8 cellular contexts compared by ENCODE assay signal in the genomic region with DNA sequence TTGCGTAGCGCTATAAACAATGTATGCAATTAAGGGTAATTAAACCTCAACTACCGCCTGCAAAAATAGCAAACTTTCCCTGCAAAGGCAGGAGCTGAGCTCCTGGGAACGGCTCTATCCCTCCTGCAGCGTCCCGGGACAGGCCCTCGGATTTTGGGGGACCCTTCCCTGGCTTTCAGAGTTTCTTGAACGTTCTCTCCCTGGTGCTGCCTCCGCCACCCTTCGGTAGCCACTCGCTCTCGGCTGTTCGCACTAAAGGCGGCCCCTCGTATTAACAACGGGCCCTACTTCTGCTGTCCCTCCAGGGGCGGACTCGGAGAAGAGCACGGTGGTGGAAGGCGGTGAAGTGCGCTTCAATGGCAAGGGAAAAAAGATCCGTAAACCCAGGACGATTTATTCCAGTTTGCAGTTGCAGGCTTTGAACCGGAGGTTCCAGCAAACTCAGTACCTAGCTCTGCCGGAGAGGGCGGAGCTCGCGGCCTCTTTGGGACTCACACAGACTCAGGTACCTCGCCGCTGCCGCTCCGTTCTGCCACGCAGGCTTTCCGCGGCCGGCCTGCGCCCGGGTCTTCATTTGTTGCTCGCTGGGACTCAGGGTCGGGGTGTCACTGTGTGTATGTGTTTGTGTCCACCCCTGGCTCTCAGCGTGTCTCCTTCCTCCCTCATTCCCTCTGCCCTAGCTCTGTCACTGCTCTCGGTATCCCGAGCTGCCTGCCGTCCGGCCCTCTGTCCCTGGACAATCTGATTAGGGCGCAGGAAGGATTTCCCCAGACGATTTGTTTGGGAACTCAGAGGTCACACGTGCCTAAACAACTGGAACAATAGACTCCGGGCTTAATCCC. TPM values are rescaled to one million over a fixed set of nuclear protein-coding genes. Genes with fewer than 3 reads are reported as not detected.
A peak's percentile ranks its signal among the peaks of the same experiment; 100 is the strongest.
DNase-seq lines count a peak whose midpoint lies in the region; ATAC-seq lines count a peak whose summit lies in the region.

No MANE protein-coding gene starts in this region.

- H3K36me3 Mint-ChIP-seq in activated naive CD8-positive, alpha-beta T cell: no peaks in the 10 kb centered on the region

- peak overlapping the region; percentile 62 for H3K4me3 Mint-ChIP-seq in activated naive CD8-positive, alpha-beta T cell

- DNase-seq in NCI-H2081 (lab: John Stamatoyannopoulos, UW) (peak; percentile 41 to 72), NCI-H2081 treated with DMSO at 0.1 percent for 48 hours (lab: John Stamatoyannopoulos, UW) (no peak), NCI-H526 (lab: John Stamatoyannopoulos, UW) (peak; percentile 74 to 85), left colon (peak in 1 of 2 donors; percentile 67), globus pallidus (ENCODE audit: low spot score) (no peak), inferior parietal cortex (ENCODE audit: extremely low spot score) (no peak)

- no peak overlapping the region for H3K27ac Mint-ChIP-seq in activated naive CD8-positive, alpha-beta T cell

- ATAC-seq in left colon (peak; percentile 70), HG02623 (IDR thresholded peaks at IDR 0.05; ENCODE audit: unreplicated experiment) (no peak)

- intact Hi-C loops in left colon (cut with DNase I, micrococcal nuclease): no loop called here

- H3K4me1 Mint-ChIP-seq in activated naive CD8-positive, alpha-beta T cell (ENCODE audit: low read depth): peaks cover 51% of the 10 kb centered on the region

- no peaks in the 10 kb centered on the region for H3K9me3 Mint-ChIP-seq in activated naive CD8-positive, alpha-beta T cell (ENCODE audit: low read depth)

- peaks cover 63% of the 10 kb centered on the region for H3K27me3 Mint-ChIP-seq in activated naive CD8-positive, alpha-beta T cell

RNA-seq across cellular contexts. Expression of gene DLX1, which starts 1.3 kb away (rescaled TPM):
- under 1 TPM in 1 of 2 donors, not detected in 1; 0.17 TPM for total RNA-seq in left colon

RNA-seq across cellular contexts. Expression of gene DLX2, which starts 16.1 kb away (rescaled TPM):
- under 1 TPM in 1 of 2 donors, not detected in 1; 0.11 TPM for total RNA-seq in left colon

Comparison
In these comparisons a context has a peak if more than half of its experiments do, and no peak if none do; other contexts are left out.
1. DNase-seq: peak in NCI-H2081 (2 of 2) and NCI-H526 (2 of 2); none in NCI-H2081 treated with DMSO at 0.1 percent for 48 hours (single experiment), globus pallidus (single experiment) and inferior parietal cortex (single experiment).